ENCODE assay signal across 8 cellular contexts in genomic region chr17:75152971-75153853, GRCh38. TPM values are rescaled to one million over a fixed set of nuclear protein-coding genes. Genes with fewer than 3 reads are reported as not detected.
DNase-seq lines count a peak whose midpoint lies in the region; ATAC-seq and TF ChIP-seq lines count a peak whose summit lies in the region.

No MANE protein-coding gene starts in this region.

- TF ChIP-seq CTCF in Calu3 (IDR thresholded peaks at IDR 0.05; ENCODE audit: unreplicated experiment) = no peak
- no peak for TF ChIP-seq CTCF in HFF-Myc (IDR thresholded peaks at IDR 0.05; ENCODE audit: low read depth, low read length, missing control alignments)
- no peak for TF ChIP-seq CTCF in gastrocnemius medialis (IDR thresholded peaks at IDR 0.05 in 4 of 5, conservative IDR thresholded peaks at IDR 0.05 in 1 of 5)

- in situ Hi-C loops in gastrocnemius medialis (cut with MboI; ENCODE audit: low sequenced_read_pairs in 4 of 4) = no loop called here

- H3K9me3 ChIP-seq in right cardiac atrium (ENCODE audit: control insufficient read depth, low read length) (no peaks in the 10 kb centered on the region), gastrocnemius medialis (no peaks in the 10 kb centered on the region)

- no peaks in the 10 kb centered on the region for H3K27me3 Mint-ChIP-seq in Calu3 (ENCODE audit: unreplicated experiment)
- no peaks in the 10 kb centered on the region for H3K27me3 Mint-ChIP-seq in activated T-helper 17 cell treated with anti-CD3 and anti-CD28 coated beads, Interleukin-2, amount 50 U/mL, for 72 hours

- CTCF ChIA-PET in Calu3 (lab: Charles Lee) = interaction anchor here (0.7 kb wide), 1 partner anchor 22 kb away, joined by 3 read pairs; the partner anchor contains the start of gene NT5C

- H3K4me3 Mint-ChIP-seq in Calu3 (ENCODE audit: low read depth, unreplicated experiment) = peak overlapping the region; percentile 91
- peak overlapping the region; percentile 94 for H3K4me3 Mint-ChIP-seq in activated T-helper 17 cell treated with anti-CD3 and anti-CD28 coated beads, Interleukin-2, amount 50 U/mL, for 72 hours

- intact Hi-C loops in Calu3 (cut with micrococcal nuclease; ENCODE audit: unreplicated experiment) = no loop called here
- intact Hi-C loops in right cardiac atrium (cut with DNase I) = no loop called here
- intact Hi-C loops in gastrocnemius medialis (cut with DNase I; ENCODE audit: low total_unique reads) = no loop called here

- H3K27ac ChIP-seq in right cardiac atrium (ENCODE audit: low read length) (no peak overlapping the region), gastrocnemius medialis (no peak overlapping the region)

- peak; percentile 18 for ATAC-seq in activated T-helper 17 cell treated with anti-CD3 and anti-CD28 coated beads, Interleukin-2, amount 50 U/mL, for 72 hours (replicated peaks)
- ATAC-seq in right cardiac atrium = no peak
- ATAC-seq in gastrocnemius medialis = no peak
- ATAC-seq in HG02852 (IDR thresholded peaks at IDR 0.05; ENCODE audit: unreplicated experiment) = no peak
- no peak for ATAC-seq in GM19452 (IDR thresholded peaks at IDR 0.05; ENCODE audit: unreplicated experiment)

- TF ChIP-seq POLR2A in gastrocnemius medialis (IDR thresholded peaks at IDR 0.05) = no peak

- BruUV-seq in Calu3 (replicated peaks; lab: Mats Ljungman, UMichigan) = TSS peak; percentile 54

- H3K36me3 ChIP-seq in gastrocnemius medialis = peaks cover 0 to 3% of the 10 kb centered on the region in 2 donors

- peaks cover 38% of the 10 kb centered on the region for H3K4me1 Mint-ChIP-seq in Calu3 (ENCODE audit: low read depth, unreplicated experiment)
- peaks cover 36% of the 10 kb centered on the region for H3K4me1 Mint-ChIP-seq in activated T-helper 17 cell treated with anti-CD3 and anti-CD28 coated beads, Interleukin-2, amount 50 U/mL, for 72 hours

- H3K4me1 ChIP-seq in right cardiac atrium (ENCODE audit: control insufficient read depth, insufficient read depth, low read length) = peaks cover 3% of the 10 kb centered on the region
- H3K4me1 ChIP-seq in gastrocnemius medialis = peaks cover 19 to 21% of the 10 kb centered on the region in 2 donors

- H3K9me3 Mint-ChIP-seq in Calu3 (ENCODE audit: low read depth, unreplicated experiment) = no peaks in the 10 kb centered on the region
- no peaks in the 10 kb centered on the region for H3K9me3 Mint-ChIP-seq in activated T-helper 17 cell treated with anti-CD3 and anti-CD28 coated beads, Interleukin-2, amount 50 U/mL, for 72 hours

- peaks cover 86% of the 10 kb centered on the region for H3K36me3 Mint-ChIP-seq in Calu3 (ENCODE audit: insufficient read depth, unreplicated experiment)
- peaks cover 50% of the 10 kb centered on the region for H3K36me3 Mint-ChIP-seq in activated T-helper 17 cell treated with anti-CD3 and anti-CD28 coated beads, Interleukin-2, amount 50 U/mL, for 72 hours (ENCODE audit: low read depth)

- H3K27me3 ChIP-seq in right cardiac atrium (ENCODE audit: control insufficient read depth, insufficient read depth) = no peaks in the 10 kb centered on the region
- no peaks in the 10 kb centered on the region for H3K27me3 ChIP-seq in gastrocnemius medialis

- H3K4me3 ChIP-seq in HFF-Myc (replicated peaks; ENCODE audit: low read depth, low read length) = peak overlapping the region; percentile 96
- peak overlapping the region; percentile 82 for H3K4me3 ChIP-seq in right cardiac atrium (ENCODE audit: low read length)
- H3K4me3 ChIP-seq in gastrocnemius medialis = peak overlapping the region; percentile 65 to 83 (median 74)

- DNase-seq in Calu3 (peak; percentile 58), HFF-Myc (ENCODE audit: extremely low read depth, low read depth) (no peak), NCI-H774 (lab: John Stamatoyannopoulos, UW) (peak; percentile 39), right cardiac atrium (peak in 1 of 3 donors; percentile 16), gastrocnemius medialis (no peak)

- H3K27ac Mint-ChIP-seq in Calu3 (ENCODE audit: unreplicated experiment) = peak overlapping the region; percentile 99
- peak overlapping the region; percentile 85 for H3K27ac Mint-ChIP-seq in activated T-helper 17 cell treated with anti-CD3 and anti-CD28 coated beads, Interleukin-2, amount 50 U/mL, for 72 hours

- 4% methylated on average over 36 of the region's 36 CpGs for WGBS in right cardiac atrium

RNA-seq across cellular contexts. Expression of gene JPT1, which starts 1.1 kb away (rescaled TPM):
- total RNA-seq in Calu3 (2022) (479 and 546 TPM in 2 replicates), right cardiac atrium (10 to 100 TPM; 11.7 to 22.3 (median 17.9) TPM), gastrocnemius medialis (100 to 1,000 TPM in 1 of 4 donors, 10 to 100 TPM in 3; 35.5 to 113 (median 71.8) TPM)
- 100 to 1,000 TPM; 191 to 343 TPM for total RNA-seq in activated T-helper 17 cell treated with anti-CD3 and anti-CD28 coated beads, Interleukin-2, amount 50 U/mL, for 72 hours
- polyA plus RNA-seq in right cardiac atrium = 40.5 TPM

RNA-seq across cellular contexts. Expression of gene NT5C, which starts 21.7 kb away (rescaled TPM):
- 56.6 and 58.2 TPM in 2 replicates for total RNA-seq in Calu3 (2022)
- 10 to 100 TPM; 56.0 to 64.9 TPM for total RNA-seq in activated T-helper 17 cell treated with anti-CD3 and anti-CD28 coated beads, Interleukin-2, amount 50 U/mL, for 72 hours
- 10 to 100 TPM; 29.1 to 35.9 (median 33.3) TPM for total RNA-seq in right cardiac atrium
- polyA plus RNA-seq in right cardiac atrium = 37.5 TPM
- 100 to 1,000 TPM in 1 of 4 donors, 10 to 100 TPM in 3; 62.8 to 111 (median 68.0) TPM for total RNA-seq in gastrocnemius medialis

RNA-seq across cellular contexts. Expression of gene SUMO2, which starts 29.5 kb away (rescaled TPM):
- 401 and 429 TPM in 2 replicates for total RNA-seq in Calu3 (2022)
- total RNA-seq in activated T-helper 17 cell treated with anti-CD3 and anti-CD28 coated beads, Interleukin-2, amount 50 U/mL, for 72 hours = 100 to 1,000 TPM; 416 to 512 TPM
- total RNA-seq in right cardiac atrium = 100 to 1,000 TPM; 249 to 272 (median 257) TPM
- 99.1 TPM for polyA plus RNA-seq in right cardiac atrium
- total RNA-seq in gastrocnemius medialis = 10 to 100 TPM; 36.7 to 45.1 (median 43.3) TPM

RNA-seq across cellular contexts. Expression of gene ARMC7, which starts 43.4 kb away (rescaled TPM):
- total RNA-seq in Calu3 (2022) (18.6 and 19.8 TPM in 2 replicates), right cardiac atrium (10 to 100 TPM in 1 of 4 donors, 1 to 10 TPM in 3; 9.4 to 10.9 (median 9.6) TPM), gastrocnemius medialis (1 to 10 TPM; 2.0 to 4.4 (median 3.0) TPM)
- 10 to 100 TPM; 10.3 to 14.5 TPM for total RNA-seq in activated T-helper 17 cell treated with anti-CD3 and anti-CD28 coated beads, Interleukin-2, amount 50 U/mL, for 72 hours
- 7.7 TPM for polyA plus RNA-seq in right cardiac atrium

RNA-seq across cellular contexts. Expression of gene NUP85, which starts 52.3 kb away (rescaled TPM):
- total RNA-seq in Calu3 (2022) (116 and 117 TPM in 2 replicates), right cardiac atrium (10 to 100 TPM; 31.3 to 36.1 (median 34.2) TPM), gastrocnemius medialis (10 to 100 TPM in 3 of 4 donors, 1 to 10 TPM in 1; 9.4 to 27.7 (median 13.6) TPM)
- total RNA-seq in activated T-helper 17 cell treated with anti-CD3 and anti-CD28 coated beads, Interleukin-2, amount 50 U/mL, for 72 hours = 100 to 1,000 TPM; 143 to 161 TPM
- 16.3 TPM for polyA plus RNA-seq in right cardiac atrium

Comparison
In these comparisons a context has a peak if more than half of its experiments do, and no peak if none do; other contexts are left out.
1. DNase-seq: peak in Calu3 (single experiment) and NCI-H774 (single experiment); none in HFF-Myc (single experiment) and gastrocnemius medialis (0 of 2).
2. Peak in every context shown above with its lines, with median percentiles within 50 percentile points of each other: H3K4me3 ChIP-seq.